ENCODE assay signal across 20 cellular contexts in genomic region chr14:57748279-57748678, GRCh38.
A peak's percentile ranks its signal among the peaks of the same experiment; 100 is the strongest.
DNase-seq lines count a peak whose midpoint lies in the region; ATAC-seq, FAIRE-seq and TF ChIP-seq lines count a peak whose summit lies in the region.
"Had no signal": no experiment of that assay in that cellular context is flagged by ENCODE, and none has a peak within 500 bp of the region (broad histone marks: within the 10 kb centered on the region; RNA-seq: fewer than 3 reads in every experiment).

No MANE protein-coding gene starts in this region.

- no peaks in the 10 kb centered on the region for H3F3A ChIP-seq in PC-3 (ENCODE audit: low read length, unreplicated experiment)

- H3K4me1 ChIP-seq in PC-3 (ENCODE audit: insufficient read depth, low read length): peaks cover 26% of the 10 kb centered on the region
- H3K4me1 ChIP-seq: BE2C, Peyer's patch had no signal

- H2AFZ ChIP-seq in PC-3 (ENCODE audit: low read length): no peak overlapping the region

- peak; percentile 29 for DNase-seq in DMS53 (lab: John Stamatoyannopoulos, UW)
- no peak for DNase-seq in DMS53 treated with DMSO at 0.1 percent for 48 hours (lab: John Stamatoyannopoulos, UW; ENCODE audit: unreplicated experiment)
- DNase-seq in PC-3: peak; percentile 78
- peak; percentile 30 for DNase-seq in fibroblast of mammary gland (ENCODE audit: low read depth)
- DNase-seq in urothelium cell line (ENCODE audit: low spot score): no peak
- DNase-seq in NOMO-1 (lab: John Stamatoyannopoulos, UW; ENCODE audit: unreplicated experiment in 2 of 2): no peak
- no peak for DNase-seq in mesenteric fat pad (ENCODE audit: low spot score)
- DNase-seq in NCI-H1417 treated with DMSO at 0.1 percent for 48 hours (lab: John Stamatoyannopoulos, UW): no peak
- DNase-seq: BE2C; CD4-positive, alpha-beta memory T cell; KBM-7; NCI-H1417; NCI-H187 treated with DMSO at 0.1 percent for 48 hours; NCI-H526; Peyer's patch; Right ventricle myocardium superior had no signal

- no peak for ATAC-seq in PC-3
- ATAC-seq: HepG2 had no signal

- CTCF ChIA-PET in PC-3 (lab: Charles Lee): no interaction called here

- no peak overlapping the region for H3K4me2 ChIP-seq in PC-3 (ENCODE audit: low read length)

- H3K9me2 ChIP-seq in PC-3 (replicated peaks; ENCODE audit: low read length): no peaks in the 10 kb centered on the region

- H3K9ac ChIP-seq in PC-3 (ENCODE audit: low read length): no peak overlapping the region

- POLR2A ChIA-PET in PC-3 (lab: Charles Lee; ENCODE audit: unreplicated experiment): no interaction called here

- no TSS peak for BruUV-seq in PC-3 (replicated peaks; lab: Mats Ljungman, UMichigan)

- no peaks in the 10 kb centered on the region for H4K20me1 ChIP-seq in PC-3 (ENCODE audit: low read length)

- no peaks in the 10 kb centered on the region for H3K36me3 ChIP-seq in PC-3 (ENCODE audit: low read depth, low read length)
- H3K36me3 ChIP-seq: BE2C, Peyer's patch had no signal

- TF ChIP-seq CTCF in PC-3 (conservative IDR thresholded peaks at IDR 0.05; ENCODE audit: low read depth, low read length) (no peak), fibroblast of mammary gland (conservative IDR thresholded peaks at IDR 0.05; ENCODE audit: control insufficient read depth, insufficient read depth, low read depth, low read length) (no peak)

- intact Hi-C loops in PC-3 (cut with micrococcal nuclease): no loop called here

- no peaks in the 10 kb centered on the region for H3K9me3 ChIP-seq in PC-3 (ENCODE audit: low read length)
- H3K9me3 ChIP-seq: BE2C, Peyer's patch had no signal

- no peaks in the 10 kb centered on the region for H3K79me2 ChIP-seq in PC-3 (ENCODE audit: low read length)

- no peak overlapping the region for H3K27ac ChIP-seq in PC-3 (ENCODE audit: low read length)
- H3K27ac ChIP-seq: 22Rv1, Peyer's patch had no signal

- no peak overlapping the region for H3K4me3 ChIP-seq in PC-3 (ENCODE audit: low read length)
- no peak overlapping the region for H3K4me3 ChIP-seq in fibroblast of mammary gland (ENCODE audit: control insufficient read depth, low read depth, low read length)
- H3K4me3 ChIP-seq: Peyer's patch had no signal

- peak; percentile 32 for FAIRE-seq in urothelium cell line (lab: Jason Lieb, UNC)
- FAIRE-seq: GM12891, H1, HepG2 had no signal

- H3K27me3 ChIP-seq in PC-3 (ENCODE audit: low read length): peaks cover 5% of the 10 kb centered on the region; the same call in 1 of the 2 replicates
- H3K27me3 ChIP-seq: BE2C, Peyer's patch had no signal

Comparison
In these comparisons a context has a peak if more than half of its experiments do, and no peak if none do; other contexts are left out.
1. DNase-seq: peak in DMS53 (single experiment), PC-3 (single experiment) and fibroblast of mammary gland (single experiment); none in DMS53 treated with DMSO at 0.1 percent for 48 hours (single experiment), urothelium cell line (single experiment), NOMO-1 (0 of 2), mesenteric fat pad (single experiment) and NCI-H1417 treated with DMSO at 0.1 percent for 48 hours (single experiment).